Comparison of ENCODE assay signal across 28 cellular contexts in the genomic region with DNA sequence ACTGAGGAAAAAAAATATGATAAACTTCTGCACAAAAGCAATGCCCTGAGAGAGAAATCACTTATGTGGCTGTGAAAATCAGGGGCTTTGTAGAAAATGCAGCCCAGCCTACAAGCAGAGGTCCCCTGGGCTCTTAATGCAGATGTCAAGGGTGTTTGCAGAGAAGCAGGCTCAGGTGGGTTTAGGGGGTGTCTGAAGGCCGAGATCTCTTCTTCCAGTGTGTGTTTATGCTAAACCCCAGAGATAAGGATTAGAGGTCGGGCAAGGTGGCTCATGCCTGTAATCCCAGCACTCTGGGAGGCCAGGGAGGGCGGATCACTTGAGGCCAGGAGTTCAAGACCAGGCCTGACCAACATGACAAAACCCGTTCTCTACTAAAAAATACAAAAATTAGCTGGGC.
A peak's percentile ranks its signal among the peaks of the same experiment; 100 is the strongest.
DNase-seq lines count a peak whose midpoint lies in the region; ATAC-seq, FAIRE-seq and TF ChIP-seq lines count a peak whose summit lies in the region.
"Had no signal": no experiment of that assay in that cellular context is flagged by ENCODE, and none has a peak within 500 bp of the region (broad histone marks: within the 10 kb centered on the region; RNA-seq: fewer than 3 reads in every experiment).

No MANE protein-coding gene starts in this region.

- DNase-seq in left cardiac atrium (peak; percentile 4), Right ventricle myocardium superior (no peak), K562 (ENCODE audit: extremely low read depth in 1 of 4, low spot score in 3 of 4) (no peak), neural progenitor cell (ENCODE audit: low spot score) (no peak), vagina (ENCODE audit: extremely low spot score in 2 of 2) (no peak), activated gamma-delta T cell treated with Interleukin-2 at 50 U/mL for 16 hours (no peak)
- DNase-seq: activated CD4-positive, alpha-beta T cell treated with anti-CD3 and anti-CD28 coated beads for 48 hours; activated CD8-positive, alpha-beta memory T cell treated with anti-CD3 and anti-CD28 coated beads for 24 hours; activated effector memory CD4-positive, alpha-beta T cell treated with anti-CD3 and anti-CD28 coated beads, Interleukin-2, amount 50 U/mL, for 16 hours; cerebellar nuclear complex; DMS153; head of caudate nucleus; NCI-H1105; NCI-H1930; NCI-H345; NCI-H748 treated with DMSO at 0.1 percent for 48 hours; OCI-M1; thyroid gland had no signal

- peaks cover 15% of the 10 kb centered on the region for H3K9me3 Mint-ChIP-seq in neural progenitor cell

- no peak overlapping the region; a peak in 1 of 4 replicates for H3K9ac ChIP-seq in K562 (ENCODE audit: insufficient read depth in 1 of 2, low read depth in 2 of 2, low read length in 2 of 2)
- no peak overlapping the region for H3K9ac ChIP-seq in neural progenitor cell

- H3K4me3 ChIP-seq in K562 (no peak overlapping the region), neural progenitor cell (no peak overlapping the region), vagina (no peak overlapping the region)
- H3K4me3 ChIP-seq: A549, thyroid gland had no signal

- no peaks in the 10 kb centered on the region for H3K36me3 ChIP-seq in K562 (ENCODE audit: control insufficient read depth, insufficient read depth, low read length)
- H3K36me3 ChIP-seq in neural progenitor cell, result no peaks in the 10 kb centered on the region
- no peaks in the 10 kb centered on the region for H3K36me3 ChIP-seq in vagina
- H3K36me3 ChIP-seq: thyroid gland had no signal

- intact Hi-C loops in left cardiac atrium (cut with DNase I) (no loop called here), Right ventricle myocardium superior (cut with DNase I) (no loop called here), K562 (cut with micrococcal nuclease) (no loop called here), vagina (cut with DNase I) (no loop called here)

- TF ChIP-seq RAD21 in K562 (CRISPR knock-in tag; conservative IDR thresholded peaks at IDR 0.05 in 1 of 2, IDR thresholded peaks at IDR 0.05 in 1 of 2), result no peak

- TF ChIP-seq CTCF in K562 (IDR thresholded peaks at IDR 0.05 in 2 of 3, conservative IDR thresholded peaks at IDR 0.05 in 1 of 3; ENCODE audit: insufficient read depth in 2 of 3, low read depth in 1 of 3, low read length in 3 of 3), result no peak
- TF ChIP-seq CTCF in neural progenitor cell (IDR thresholded peaks at IDR 0.05), result no peak
- TF ChIP-seq CTCF in vagina (IDR thresholded peaks at IDR 0.05), result no peak

- H2AFZ ChIP-seq in K562 (ENCODE audit: low read depth, low read length) (no peak overlapping the region), neural progenitor cell (replicated peaks) (no peak overlapping the region)

- 29% methylated on average over 4 of the region's 4 CpGs for WGBS in K562 (ENCODE audit: insufficient coverage, low coverage, missing lambda C conversion rate)

- H3F3A ChIP-seq in neural progenitor cell (ENCODE audit: low read depth), result no peaks in the 10 kb centered on the region

- no peaks in the 10 kb centered on the region for H3K9me1 ChIP-seq in K562 (ENCODE audit: control insufficient read depth, insufficient read depth, low read length)

- no peak overlapping the region for H3K27ac Mint-ChIP-seq in neural progenitor cell
- H3K27ac Mint-ChIP-seq: activated naive CD8-positive, alpha-beta T cell treated with anti-CD3 and anti-CD28 coated beads, Interleukin-2, amount 10 ng/mL, durations not matched to agents 7 days and 5 days; CD8-positive, alpha-beta memory T cell; IgD-negative memory B cell; stimulated activated naive CD8-positive, alpha-beta T cell treated with anti-CD3 and anti-CD28 coated beads, Interleukin-15, Interleukin-2, amounts not matched to agents 100 ng/mL and 50 ng/mL, for 24 hours; T-helper 2 cell treated with Interferon-gamma antibody and Interleukin-4, amounts not matched to agents 5 μg/mL and 100 μg/mL, for 36 hours had no signal

- peaks cover 20 to 37% of the 10 kb centered on the region in 2 experiments for H3K4me1 ChIP-seq in K562 (replicated peaks in 1 of 2; ENCODE audit: control insufficient read depth in 2 of 2, insufficient read depth in 2 of 2, low read length in 2 of 2)
- peaks cover 7% of the 10 kb centered on the region for H3K4me1 ChIP-seq in neural progenitor cell
- H3K4me1 ChIP-seq in vagina, result peaks cover 40% of the 10 kb centered on the region
- H3K4me1 ChIP-seq: A549 had no signal

- H3K27me3 ChIP-seq in K562 (ENCODE audit: control insufficient read depth in 2 of 2, insufficient read depth in 2 of 2, low read length in 2 of 2), result peaks cover 4 to 5% of the 10 kb centered on the region in 2 experiments; a peak in 2 of 5 replicates
- H3K27me3 ChIP-seq in neural progenitor cell, result no peaks in the 10 kb centered on the region
- no peaks in the 10 kb centered on the region for H3K27me3 ChIP-seq in vagina
- H3K27me3 ChIP-seq: thyroid gland had no signal

- H3K27ac ChIP-seq in K562 (ENCODE audit: extremely low read depth, low read depth, low read length) (no peak overlapping the region), neural progenitor cell (no peak overlapping the region), vagina (peak overlapping the region; percentile 58)
- H3K27ac ChIP-seq: A549, thyroid gland had no signal

- TF ChIP-seq POLR2A in K562 (conservative IDR thresholded peaks at IDR 0.05) (no peak), vagina (IDR thresholded peaks at IDR 0.05) (no peak)

- peaks cover 29% of the 10 kb centered on the region for H3K4me1 Mint-ChIP-seq in neural progenitor cell
- H3K4me1 Mint-ChIP-seq: IgD-negative memory B cell had no signal

- H3K36me3 Mint-ChIP-seq in neural progenitor cell, result no peaks in the 10 kb centered on the region
- H3K36me3 Mint-ChIP-seq: IgD-negative memory B cell had no signal

- CTCF ChIA-PET in K562 (lab: Yijun Ruan, JAX; ENCODE audit: low intra/inter-chr PET ratio), result no interaction called here

- FAIRE-seq in K562 (lab: Jason Lieb, UNC), result no peak
- FAIRE-seq: A549, GM12892, H1 had no signal

- TF ChIP-seq EP300 in K562 (IDR thresholded peaks at IDR 0.05; ENCODE audit: low read length), result no peak

- POLR2A ChIA-PET in K562 (lab: Yijun Ruan, JAX), result interaction anchor here (0.6 to 1.9 kb wide), 3 partner anchors 11 to 27 kb away, joined by 3 to 7 read pairs (median 6); no protein-coding TSS in a partner anchor

- peaks cover 11% of the 10 kb centered on the region for H3K27me3 Mint-ChIP-seq in neural progenitor cell (ENCODE audit: insufficient read depth, low read depth)

- in situ Hi-C loops in K562 (cut with MboI), result no loop called here

- BruUV-seq in K562 (replicated peaks; lab: Mats Ljungman, UMichigan), result no TSS peak

- ATAC-seq in left cardiac atrium, result no peak
- no peak for ATAC-seq in Right ventricle myocardium superior (ENCODE audit: poor library complexity)
- ATAC-seq in K562, result no peak
- ATAC-seq in GM18868 (IDR thresholded peaks at IDR 0.05; ENCODE audit: unreplicated experiment), result no peak
- no peak for ATAC-seq in HG03139 (IDR thresholded peaks at IDR 0.05; ENCODE audit: unreplicated experiment)
- ATAC-seq: A549 had no signal

- H3K9me3 ChIP-seq in K562 (replicated peaks; ENCODE audit: control insufficient read depth, insufficient read depth, low read depth, low read length) (no peaks in the 10 kb centered on the region), neural progenitor cell (ENCODE audit: low read depth) (no peaks in the 10 kb centered on the region), vagina (no peaks in the 10 kb centered on the region)
- H3K9me3 ChIP-seq: A549, thyroid gland had no signal

- H4K20me1 ChIP-seq in K562 (replicated peaks; ENCODE audit: control insufficient read depth, insufficient read depth, low read length) (no peaks in the 10 kb centered on the region), neural progenitor cell (ENCODE audit: low read depth) (no peaks in the 10 kb centered on the region)

- H3K4me3 Mint-ChIP-seq in neural progenitor cell, result peak overlapping the region; percentile 13
- H3K4me3 Mint-ChIP-seq: activated naive CD8-positive, alpha-beta T cell treated with anti-CD3 and anti-CD28 coated beads, Interleukin-2, amount 10 ng/mL, durations not matched to agents 7 days and 5 days; CD8-positive, alpha-beta memory T cell; IgD-negative memory B cell; stimulated activated naive CD8-positive, alpha-beta T cell treated with anti-CD3 and anti-CD28 coated beads, Interleukin-15, Interleukin-2, amounts not matched to agents 100 ng/mL and 50 ng/mL, for 24 hours; T-helper 2 cell treated with Interferon-gamma antibody and Interleukin-4, amounts not matched to agents 5 μg/mL and 100 μg/mL, for 36 hours had no signal

- no peaks in the 10 kb centered on the region for H3K79me2 ChIP-seq in K562 (ENCODE audit: control insufficient read depth, insufficient read depth, low read length)
- H3K79me2 ChIP-seq in neural progenitor cell (ENCODE audit: low read depth), result no peaks in the 10 kb centered on the region

- H3K4me2 ChIP-seq in K562 (ENCODE audit: insufficient read depth, low read length) (no peak overlapping the region), neural progenitor cell (no peak overlapping the region)
- H3K4me2 ChIP-seq: A549 had no signal

TF ChIP-seq in K562, 482 proteins besides CTCF, POLR2A, EP300 and RAD21 (continues in another document):
- TF ChIP-seq, protein P1, sequence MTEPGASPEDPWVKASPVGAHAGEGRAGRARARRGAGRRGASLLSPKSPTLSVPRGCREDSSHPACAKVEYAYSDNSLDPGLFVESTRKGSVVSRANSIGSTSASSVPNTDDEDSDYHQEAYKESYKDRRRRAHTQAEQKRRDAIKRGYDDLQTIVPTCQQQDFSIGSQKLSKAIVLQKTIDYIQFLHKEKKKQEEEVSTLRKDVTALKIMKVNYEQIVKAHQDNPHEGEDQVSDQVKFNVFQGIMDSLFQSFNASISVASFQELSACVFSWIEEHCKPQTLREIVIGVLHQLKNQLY (CRISPR knock-in tag; conservative IDR thresholded peaks at IDR 0.05), result no peak
